ENCODE assay signal across 13 cellular contexts in the genomic region with DNA sequence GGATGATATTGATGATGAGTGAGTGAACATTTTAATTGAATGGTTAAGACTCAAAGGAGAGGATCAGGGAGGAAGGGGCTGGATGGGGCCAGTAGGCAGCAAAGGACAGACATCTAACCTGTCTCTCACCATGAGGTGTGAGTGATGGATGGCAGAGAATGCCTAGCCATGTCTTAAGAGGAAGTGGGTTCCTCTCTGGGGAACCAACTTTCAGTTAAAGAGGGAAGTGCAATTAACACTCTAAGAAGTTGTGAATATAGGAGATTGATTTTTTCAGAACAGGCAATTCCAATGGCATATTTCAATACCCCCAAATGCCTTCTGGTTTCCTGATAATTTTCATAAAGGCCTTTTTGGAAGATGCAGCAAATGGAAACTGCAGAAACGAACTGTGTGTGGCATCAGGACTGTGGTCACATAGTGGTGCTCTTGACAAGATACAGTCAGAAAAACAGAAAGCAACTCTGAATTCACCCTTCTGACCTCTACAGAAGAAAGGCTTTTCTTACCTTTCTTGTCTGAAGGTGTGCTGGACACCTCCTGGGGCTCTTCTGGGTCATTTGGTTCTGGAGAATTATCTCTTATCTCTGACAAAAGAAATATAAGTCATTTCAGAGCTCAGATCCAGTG. TPM values are rescaled to one million over a fixed set of nuclear protein-coding genes. Genes with fewer than 3 reads are reported as not detected.
DNase-seq lines count a peak whose midpoint lies in the region; ATAC-seq and TF ChIP-seq lines count a peak whose summit lies in the region.
"Had no signal": no experiment of that assay in that cellular context is flagged by ENCODE, and none has a peak within 500 bp of the region (broad histone marks: within the 10 kb centered on the region; RNA-seq: fewer than 3 reads in every experiment).

No MANE protein-coding gene starts in this region.

- ATAC-seq in GM18508 (IDR thresholded peaks at IDR 0.05; ENCODE audit: insufficient read depth, unreplicated experiment) (peak; percentile 36), HG02623 (IDR thresholded peaks at IDR 0.05; ENCODE audit: unreplicated experiment) (peak; percentile 48), body of pancreas (no peak)
- ATAC-seq in naive thymus-derived CD4-positive, alpha-beta T cell: peak; percentile 68

- no peaks in the 10 kb centered on the region for H3K27me3 Mint-ChIP-seq in naive thymus-derived CD4-positive, alpha-beta T cell
- H3K27me3 Mint-ChIP-seq: CD4-positive, alpha-beta T cell had no signal

- no peak for TF ChIP-seq CTCF in body of pancreas (IDR thresholded peaks at IDR 0.05)

- CTCF ChIA-PET in naive thymus-derived CD4-positive, alpha-beta T cell (lab: Charles Lee): no interaction called here

- peak; percentile 87 for DNase-seq in MV-4-11 (lab: John Stamatoyannopoulos, UW)
- DNase-seq in naive thymus-derived CD4-positive, alpha-beta T cell: no peak
- no peak for DNase-seq in iPS-NIHi7 (ENCODE audit: extremely low spot score)
- no peak for DNase-seq in NCI-H1417 treated with DMSO at 0.1 percent for 48 hours (lab: John Stamatoyannopoulos, UW)
- DNase-seq in body of pancreas: no peak
- DNase-seq in AG08395 (ENCODE audit: low spot score): no peak
- DNase-seq: CD4-positive, alpha-beta T cell; NCI-H2227 treated with DMSO at 0.1 percent for 48 hours; stimulated activated naive CD4-positive, alpha-beta T cell had no signal

- H3K36me3 Mint-ChIP-seq in naive thymus-derived CD4-positive, alpha-beta T cell: peaks cover 32 to 55% (median 43%) of the 10 kb centered on the region in 5 donors

- H3K27ac ChIP-seq in naive thymus-derived CD4-positive, alpha-beta T cell (ENCODE audit: low read depth, low read length): peak overlapping the region; percentile 44
- H3K27ac ChIP-seq in body of pancreas: no peak overlapping the region
- H3K27ac ChIP-seq: KMS-11 had no signal

- POLR2A ChIA-PET in naive thymus-derived CD4-positive, alpha-beta T cell (lab: Charles Lee): interaction anchor here (1.5 kb wide), 1 partner anchor 11 kb away, joined by 5 read pairs; the partner anchor contains the start of gene SP110

- H3K27me3 ChIP-seq in naive thymus-derived CD4-positive, alpha-beta T cell (ENCODE audit: control insufficient read depth in 2 of 2, insufficient read depth in 2 of 2, low read length in 2 of 2): no peaks in the 10 kb centered on the region
- no peaks in the 10 kb centered on the region for H3K27me3 ChIP-seq in body of pancreas

- peaks cover 9 to 10% of the 10 kb centered on the region in 2 donors for H3K4me1 ChIP-seq in naive thymus-derived CD4-positive, alpha-beta T cell (ENCODE audit: control insufficient read depth in 2 of 2, insufficient read depth in 2 of 2, low read length in 2 of 2)
- H3K4me1 ChIP-seq in body of pancreas: no peaks in the 10 kb centered on the region

- no peaks in the 10 kb centered on the region for H3K9me3 Mint-ChIP-seq in naive thymus-derived CD4-positive, alpha-beta T cell
- H3K9me3 Mint-ChIP-seq: CD4-positive, alpha-beta T cell had no signal

- H3K4me1 Mint-ChIP-seq in naive thymus-derived CD4-positive, alpha-beta T cell: peaks cover 7 to 45% (median 26%) of the 10 kb centered on the region in 7 donors

- H3K9me3 ChIP-seq in naive thymus-derived CD4-positive, alpha-beta T cell (ENCODE audit: control insufficient read depth in 2 of 3, low read length in 3 of 3): no peaks in the 10 kb centered on the region
- H3K9me3 ChIP-seq in body of pancreas: no peaks in the 10 kb centered on the region

- intact Hi-C loops in naive thymus-derived CD4-positive, alpha-beta T cell (cut with micrococcal nuclease): no loop called here
- intact Hi-C loops in body of pancreas (cut with DNase I): no loop called here

- H3K4me3 Mint-ChIP-seq in naive thymus-derived CD4-positive, alpha-beta T cell: no peak overlapping the region
- H3K4me3 Mint-ChIP-seq: CD4-positive, alpha-beta T cell had no signal

- no peak for TF ChIP-seq POLR2A in body of pancreas (IDR thresholded peaks at IDR 0.05)

- no peak overlapping the region for H3K27ac Mint-ChIP-seq in naive thymus-derived CD4-positive, alpha-beta T cell
- H3K27ac Mint-ChIP-seq: CD4-positive, alpha-beta T cell had no signal

- WGBS in body of pancreas, 2 donors: 65 to 76% methylated on average over 1 of the region's 1 CpG

- no peak overlapping the region for H3K4me3 ChIP-seq in naive thymus-derived CD4-positive, alpha-beta T cell (ENCODE audit: low read length)
- no peak overlapping the region for H3K4me3 ChIP-seq in body of pancreas

- peaks cover 70 to 98% (median 79%) of the 10 kb centered on the region in 3 experiments for H3K36me3 ChIP-seq in naive thymus-derived CD4-positive, alpha-beta T cell (ENCODE audit: control insufficient read depth in 2 of 3, insufficient read depth in 3 of 3, low read length in 3 of 3)
- peaks cover 0 to 18% of the 10 kb centered on the region in 2 donors for H3K36me3 ChIP-seq in body of pancreas (replicated peaks in 1 of 2; ENCODE audit: insufficient read depth in 1 of 2, low read depth in 2 of 2)

RNA-seq across cellular contexts. Expression of gene SP110, which starts 10.2 kb away (rescaled TPM):
- total RNA-seq in naive thymus-derived CD4-positive, alpha-beta T cell: 100 to 1,000 TPM in 4 of 5 experiments, 10 to 100 TPM in 1; 97.5 to 182 (median 117) TPM
- 100 to 1,000 TPM in 1 of 2 donors, 10 to 100 TPM in 1; 89.8 to 101 TPM for polyA plus RNA-seq in naive thymus-derived CD4-positive, alpha-beta T cell
- total RNA-seq in body of pancreas: 10 to 100 TPM in 1 of 2 donors, 1 to 10 TPM in 1; 9.9 to 12.9 TPM

RNA-seq across cellular contexts. Expression of gene SP140, which starts 16.0 kb away (rescaled TPM):
- total RNA-seq in naive thymus-derived CD4-positive, alpha-beta T cell: 100 to 1,000 TPM in 1 of 5 experiments, 10 to 100 TPM in 4; 34.5 to 120 (median 45.2) TPM
- polyA plus RNA-seq in naive thymus-derived CD4-positive, alpha-beta T cell: 10 to 100 TPM; 11.3 to 13.0 TPM
- total RNA-seq in body of pancreas: under 1 TPM; 0.33 to 0.52 TPM
- total RNA-seq: lung microvascular endothelial cell had no signal

Comparison
In these comparisons a context has a peak if more than half of its experiments do, and no peak if none do; other contexts are left out.
1. RNA of gene SP110, which starts 10.2 kb away (total RNA-seq): 97.5 to 182 TPM in naive thymus-derived CD4-positive, alpha-beta T cell; 9.9 to 12.9 TPM in body of pancreas; every median in the first group is over 4 times any median in the second.
2. RNA of gene SP140, which starts 16.0 kb away (total RNA-seq): 34.5 to 120 TPM in naive thymus-derived CD4-positive, alpha-beta T cell; 0.33 to 0.52 TPM in body of pancreas; every median in the first group is over 10 times any median in the second.